Comparison of ENCODE assay signal across 31 cellular contexts in genomic region chr14:59823190-59823589, GRCh38. TPM values are rescaled to one million over a fixed set of nuclear protein-coding genes. Genes with fewer than 3 reads are reported as not detected.
A peak's percentile ranks its signal among the peaks of the same experiment; 100 is the strongest.
DNase-seq lines count a peak whose midpoint lies in the region; ATAC-seq and TF ChIP-seq lines count a peak whose summit lies in the region.
"Had no signal": no experiment of that assay in that cellular context is flagged by ENCODE, and none has a peak within 500 bp of the region (broad histone marks: within the 10 kb centered on the region; RNA-seq: fewer than 3 reads in every experiment).

No MANE protein-coding gene starts in this region.

- H3K36me3 Mint-ChIP-seq in Calu3 (ENCODE audit: insufficient read depth, unreplicated experiment): no peaks in the 10 kb centered on the region
- H3K36me3 Mint-ChIP-seq: activated naive CD8-positive, alpha-beta T cell treated with anti-CD3 and anti-CD28 coated beads, Interleukin-2, amount 10 ng/mL, durations not matched to agents 7 days and 5 days; stimulated activated effector memory CD8-positive, alpha-beta T cell treated with anti-CD3 and anti-CD28 coated beads, Interleukin-12 subunit alpha, Interleukin-12 subunit beta, amount 100 ng/mL, for 72 hours; T-cell had no signal

- ATAC-seq in GM18498 (IDR thresholded peaks at IDR 0.05; ENCODE audit: unreplicated experiment) (peak; percentile 60), GM19328 (IDR thresholded peaks at IDR 0.05; ENCODE audit: unreplicated experiment) (peak; percentile 82), HG02885 (IDR thresholded peaks at IDR 0.05; ENCODE audit: poor library complexity, unreplicated experiment) (peak; percentile 79), HG03521 (IDR thresholded peaks at IDR 0.05; ENCODE audit: unreplicated experiment) (no peak)
- ATAC-seq: activated CD8-positive, alpha-beta T cell treated with anti-CD3 and anti-CD28 coated beads, Interleukin-2, amount 10 ng/mL, durations not matched to agents 7 days and 5 days; GM23338; lower lobe of right lung; stimulated activated effector memory CD8-positive, alpha-beta T cell treated with anti-CD3 and anti-CD28 coated beads, Interleukin-12 subunit alpha, Interleukin-12 subunit beta, amount 100 ng/mL, for 72 hours; T-cell had no signal

- H3K4me3 Mint-ChIP-seq in Calu3 (ENCODE audit: low read depth, unreplicated experiment): no peak overlapping the region
- H3K4me3 Mint-ChIP-seq: activated CD8-positive, alpha-beta T cell treated with anti-CD3 and anti-CD28 coated beads, Interleukin-2, amount 10 ng/mL, durations not matched to agents 7 days and 5 days; activated naive CD8-positive, alpha-beta T cell treated with anti-CD3 and anti-CD28 coated beads, Interleukin-2, amount 10 ng/mL, durations not matched to agents 7 days and 5 days; GM23338; nephron progenitor cell; stimulated activated effector memory CD8-positive, alpha-beta T cell treated with anti-CD3 and anti-CD28 coated beads, Interleukin-12 subunit alpha, Interleukin-12 subunit beta, amount 100 ng/mL, for 72 hours; T-cell had no signal

- CTCF ChIA-PET in Calu3 (lab: Charles Lee): no interaction called here

- H3K27me3 Mint-ChIP-seq in Calu3 (ENCODE audit: unreplicated experiment): peaks cover 24% of the 10 kb centered on the region

- H3K9me3 Mint-ChIP-seq in Calu3 (ENCODE audit: low read depth, unreplicated experiment): no peaks in the 10 kb centered on the region
- H3K9me3 Mint-ChIP-seq: activated naive CD8-positive, alpha-beta T cell treated with anti-CD3 and anti-CD28 coated beads, Interleukin-2, amount 10 ng/mL, durations not matched to agents 7 days and 5 days; GM23338; stimulated activated effector memory CD8-positive, alpha-beta T cell treated with anti-CD3 and anti-CD28 coated beads, Interleukin-12 subunit alpha, Interleukin-12 subunit beta, amount 100 ng/mL, for 72 hours had no signal

- no peak for TF ChIP-seq CTCF in Calu3 (IDR thresholded peaks at IDR 0.05; ENCODE audit: unreplicated experiment)

- BruUV-seq in Calu3 (replicated peaks; lab: Mats Ljungman, UMichigan): no TSS peak

- no peak overlapping the region for H3K27ac Mint-ChIP-seq in Calu3 (ENCODE audit: unreplicated experiment)
- H3K27ac Mint-ChIP-seq: activated CD8-positive, alpha-beta T cell treated with anti-CD3 and anti-CD28 coated beads, Interleukin-2, amount 10 ng/mL, durations not matched to agents 7 days and 5 days; activated naive CD8-positive, alpha-beta T cell treated with anti-CD3 and anti-CD28 coated beads, Interleukin-2, amount 10 ng/mL, durations not matched to agents 7 days and 5 days; GM23338; nephron progenitor cell; stimulated activated effector memory CD8-positive, alpha-beta T cell treated with anti-CD3 and anti-CD28 coated beads, Interleukin-12 subunit alpha, Interleukin-12 subunit beta, amount 100 ng/mL, for 72 hours; T-cell had no signal

- DNase-seq in NOMO-1 treated with DMSO at 0.1 percent for 48 hours (lab: John Stamatoyannopoulos, UW; ENCODE audit: unreplicated experiment) (peak; percentile 63), NCI-H1105 (lab: John Stamatoyannopoulos, UW) (no peak), GM19240 (ENCODE audit: insufficient read length, low spot score) (no peak), Calu3 (no peak)
- DNase-seq: activated CD4-positive, CD25-positive, alpha-beta regulatory T cell; activated CD8-positive, alpha-beta T cell treated with anti-CD3 and anti-CD28 coated beads, Interleukin-2, amount 10 ng/mL, durations not matched to agents 7 days and 5 days; activated effector memory CD4-positive, alpha-beta T cell treated with Interleukin-2 at 50 U/mL for 16 hours; activated naive CD8-positive, alpha-beta T cell treated with anti-CD3 and anti-CD28 coated beads, Interleukin-2, amount 10 ng/mL, durations not matched to agents 7 days and 5 days; activated T-cell treated with anti-CD3 and anti-CD28 coated beads for 4 hours; BE2C; DMS79; GF-D8; glutamatergic neuron; IMR-90; kidney; lower lobe of right lung; NCI-H1105 treated with DMSO at 0.1 percent for 48 hours; NCI-H2081; nephron progenitor cell; ovary; SJCRH30; stimulated activated CD4-positive, alpha-beta T cell treated with anti-CD3 and anti-CD28 coated beads, Interleukin-2, amount 100 ng/mL, for 48 hours; substantia nigra; T-cell had no signal

- H3K4me1 Mint-ChIP-seq in Calu3 (ENCODE audit: low read depth, unreplicated experiment): no peaks in the 10 kb centered on the region
- H3K4me1 Mint-ChIP-seq: activated naive CD8-positive, alpha-beta T cell treated with anti-CD3 and anti-CD28 coated beads, Interleukin-2, amount 10 ng/mL, durations not matched to agents 7 days and 5 days; stimulated activated effector memory CD8-positive, alpha-beta T cell treated with anti-CD3 and anti-CD28 coated beads, Interleukin-12 subunit alpha, Interleukin-12 subunit beta, amount 100 ng/mL, for 72 hours; T-cell had no signal

- intact Hi-C loops in Calu3 (cut with micrococcal nuclease; ENCODE audit: unreplicated experiment): no loop called here

RNA-seq across cellular contexts. Expression of gene RTN1, which starts 47.4 kb away (rescaled TPM):
- not detected in 2 replicates for total RNA-seq in Calu3 (2022)
- total RNA-seq: activated CD8-positive, alpha-beta T cell treated with anti-CD3 and anti-CD28 coated beads, Interleukin-2, amount 10 ng/mL, durations not matched to agents 7 days and 5 days; activated naive CD8-positive, alpha-beta T cell treated with anti-CD3 and anti-CD28 coated beads, Interleukin-2, amount 10 ng/mL, durations not matched to agents 7 days and 5 days; smooth muscle cell had no signal
